Comparison of ENCODE assay signal across 25 cellular contexts in genomic region chr12:111238075-111238734, GRCh38.
"Had no signal": no experiment of that assay in that cellular context is flagged by ENCODE, and none has a peak within 500 bp of the region (broad histone marks: within the 10 kb centered on the region; RNA-seq: fewer than 3 reads in every experiment).

No MANE protein-coding gene starts in this region.

- H3K27me3 ChIP-seq: adrenal gland had no signal

- H3K4me3 ChIP-seq: adrenal gland, breast epithelium, PC-9 had no signal

- H3K4me2 ChIP-seq: PC-9 had no signal

- H3K4me1 ChIP-seq: adrenal gland, breast epithelium had no signal

- H3K9me3 ChIP-seq: adrenal gland had no signal

- H3K36me3 ChIP-seq: adrenal gland, breast epithelium had no signal

- H3K27ac ChIP-seq: adrenal gland, breast epithelium, PC-9 had no signal

- DNase-seq: activated CD4-positive, alpha-beta T cell treated with anti-CD3 and anti-CD28 coated beads for 48 hours; activated CD4-positive, alpha-beta T cell treated with anti-CD3 and anti-CD28 coated beads, Interleukin-2, amount 50 U/mL, for 4 hours; activated CD4-positive, CD25-positive, alpha-beta regulatory T cell treated with anti-CD3 and anti-CD28 coated beads, Interleukin-2, amount 50 U/mL, for 72 hours; activated CD8-positive, alpha-beta memory T cell treated with anti-CD3 and anti-CD28 coated beads, Interleukin-2, amount 50 U/mL, for 48 hours; activated CD8-positive, alpha-beta T cell treated with anti-CD3 and anti-CD28 coated beads, Interleukin-2, amount 10 ng/mL, durations not matched to agents 7 days and 5 days; activated naive CD4-positive, alpha-beta T cell treated with anti-CD3 and anti-CD28 coated beads, Interleukin-2, amount 50 U/mL, for 16 hours; activated naive CD8-positive, alpha-beta T cell treated with anti-CD3 and anti-CD28 coated beads, Interleukin-2, amount 10 ng/mL, durations not matched to agents 7 days and 5 days; activated T-cell treated with anti-CD3 and anti-CD28 coated beads, Interleukin-2, amount 50 U/mL, for 1 hour; adrenal gland; aorta; cortex of kidney; KG1; NCI-H1092; NCI-H1694; NCI-H2029; NCI-H2107; NCI-H2171 treated with DMSO at 0.1 percent for 48 hours; NCI-H446; NCI-H524; PC-9; SIG-M5; T-helper 17 cell; T-helper 9 cell had no signal

- ATAC-seq: activated CD8-positive, alpha-beta T cell treated with anti-CD3 and anti-CD28 coated beads, Interleukin-2, amount 10 ng/mL, durations not matched to agents 7 days and 5 days; T-helper 17 cell; WTC11 had no signal
